12 cellular contexts compared by ENCODE assay signal in genomic region chr14:68403794-68404522, GRCh38.
DNase-seq lines count a peak whose midpoint lies in the region; ATAC-seq, FAIRE-seq and TF ChIP-seq lines count a peak whose summit lies in the region.
"Had no signal": no experiment of that assay in that cellular context is flagged by ENCODE, and none has a peak within 500 bp of the region (broad histone marks: within the 10 kb centered on the region; RNA-seq: fewer than 3 reads in every experiment).

No MANE protein-coding gene starts in this region.

- no peaks in the 10 kb centered on the region for H3K9me3 Mint-ChIP-seq in activated naive CD4-positive, alpha-beta T cell treated with anti-CD3 and anti-CD28 coated beads, Interleukin-2, amount 50 U/mL, for 72 hours

- H3K9me3 ChIP-seq in muscle layer of colon (ENCODE audit: low read length): no peaks in the 10 kb centered on the region
- no peaks in the 10 kb centered on the region for H3K9me3 ChIP-seq in uterus

- H3K9ac ChIP-seq in muscle layer of colon (ENCODE audit: low read length): no peak overlapping the region

- no peak for FAIRE-seq in H54 (lab: Jason Lieb, UNC)
- FAIRE-seq: H1, RCC 7860 had no signal

- no peak for ATAC-seq in activated naive CD4-positive, alpha-beta T cell treated with anti-CD3 and anti-CD28 coated beads, Interleukin-2, amount 50 U/mL, for 72 hours
- no peak for ATAC-seq in GM21717 (IDR thresholded peaks at IDR 0.05; ENCODE audit: unreplicated experiment)

- H3K36me3 Mint-ChIP-seq in activated naive CD4-positive, alpha-beta T cell treated with anti-CD3 and anti-CD28 coated beads, Interleukin-2, amount 50 U/mL, for 72 hours: no peaks in the 10 kb centered on the region

- H3K27ac ChIP-seq in VCaP (peak overlapping the region; percentile 18), muscle layer of colon (ENCODE audit: low read depth, low read length) (peak overlapping the region; percentile 46), uterus (peak overlapping the region; percentile 78 to 84)

- H3K4me3 ChIP-seq in muscle layer of colon (ENCODE audit: low read depth in 1 of 2, low read length in 2 of 2): no peak overlapping the region
- H3K4me3 ChIP-seq in uterus: no peak overlapping the region

- no peak for DNase-seq in activated naive CD4-positive, alpha-beta T cell treated with anti-CD3 and anti-CD28 coated beads, Interleukin-2, amount 50 U/mL, for 72 hours (ENCODE audit: low spot score in 2 of 2)
- no peak for DNase-seq in activated naive CD4-positive, alpha-beta T cell (lab: John Stamatoyannopoulos, UW)
- DNase-seq in uterus (no peak), NCI-H1694 (lab: John Stamatoyannopoulos, UW) (no peak), H54 (ENCODE audit: insufficient read length, low spot score) (no peak)
- DNase-seq: KBM-7; stimulated activated naive CD4-positive, alpha-beta T cell had no signal

- peaks cover 48% of the 10 kb centered on the region for H3K4me1 ChIP-seq in muscle layer of colon (ENCODE audit: insufficient read depth, low read length)
- peaks cover 0 to 17% of the 10 kb centered on the region in 2 donors for H3K4me1 ChIP-seq in uterus

- intact Hi-C loops in uterus (cut with DNase I; ENCODE audit: low total_unique reads): no loop called here

- H3K27ac Mint-ChIP-seq in activated naive CD4-positive, alpha-beta T cell treated with anti-CD3 and anti-CD28 coated beads, Interleukin-2, amount 50 U/mL, for 72 hours: peak overlapping the region; percentile 61 to 72

- TF ChIP-seq CTCF in VCaP (conservative IDR thresholded peaks at IDR 0.05): no peak
- no peak for TF ChIP-seq CTCF in uterus (IDR thresholded peaks at IDR 0.05)

- TF ChIP-seq POLR2A in uterus (IDR thresholded peaks at IDR 0.05): no peak
- TF ChIP-seq POLR2A in H54 (IDR thresholded peaks at IDR 0.05; ENCODE audit: low read depth, low read length): no peak

- no peaks in the 10 kb centered on the region for H3K27me3 ChIP-seq in muscle layer of colon (ENCODE audit: control insufficient read depth in 1 of 2, insufficient read depth in 2 of 2, low read length in 2 of 2)
- H3K27me3 ChIP-seq in uterus: no peaks in the 10 kb centered on the region

- H3K36me3 ChIP-seq in muscle layer of colon (ENCODE audit: insufficient read depth, low read length) (no peaks in the 10 kb centered on the region), uterus (no peaks in the 10 kb centered on the region)

Comparison
In these comparisons a context has a peak if more than half of its experiments do, and no peak if none do; other contexts are left out.
1. H3K27ac ChIP-seq: peak in every context shown above with its lines; median percentile 81 in uterus; 46 in muscle layer of colon; 18 in VCaP.